In the genomic region with DNA sequence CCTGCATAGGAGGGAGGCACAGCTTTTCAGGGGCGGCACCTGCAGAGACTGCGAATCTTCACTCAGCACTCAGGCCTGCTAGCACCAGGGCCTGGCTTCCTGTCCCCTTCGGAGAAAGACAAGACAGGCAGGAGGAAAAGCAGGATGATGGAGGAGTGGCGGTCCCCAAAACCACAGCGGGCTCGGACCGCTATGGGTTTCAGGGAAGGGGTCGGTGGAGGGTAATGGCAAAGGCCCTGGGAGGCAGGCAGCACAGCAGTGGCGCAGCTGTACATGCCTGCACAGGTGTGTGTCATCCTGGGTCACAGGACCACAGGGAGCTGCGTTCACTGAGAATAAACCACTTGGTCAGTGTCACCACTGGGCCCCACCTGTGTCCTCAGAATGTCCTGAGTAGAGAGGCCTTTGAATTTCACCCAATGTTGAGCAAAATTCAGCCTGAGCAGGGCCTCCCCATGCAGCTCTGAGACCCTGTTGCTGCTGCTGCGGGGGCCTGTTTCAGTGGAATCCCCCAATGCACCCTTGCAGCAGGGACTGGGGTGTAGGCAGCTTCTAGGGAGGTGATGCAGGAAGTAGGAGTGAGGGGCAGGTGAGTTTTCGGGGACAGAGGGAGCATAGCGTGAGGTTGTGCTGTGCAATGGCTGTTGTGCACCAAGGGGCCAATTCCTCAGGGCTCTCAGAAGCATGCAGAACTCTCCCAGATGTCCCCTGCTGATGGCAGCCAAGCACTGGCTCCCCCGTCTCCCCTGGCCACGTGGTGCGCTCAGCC, we compare ENCODE assay signal across 24 cellular contexts.
DNase-seq lines count a peak whose midpoint lies in the region; ATAC-seq and TF ChIP-seq lines count a peak whose summit lies in the region.
"Had no signal": no experiment of that assay in that cellular context is flagged by ENCODE, and none has a peak within 500 bp of the region (broad histone marks: within the 10 kb centered on the region; RNA-seq: fewer than 3 reads in every experiment).

No MANE protein-coding gene starts in this region.

- intact Hi-C loops in Right ventricle myocardium inferior (cut with DNase I) (no loop called here), left ventricle myocardium superior (cut with micrococcal nuclease) (no loop called here), colonic mucosa (cut with DNase I) (no loop called here), aorta (cut with DNase I) (no loop called here)

- DNase-seq in Right ventricle myocardium inferior (ENCODE audit: missing footprints) (peak; percentile 15), left ventricle myocardium superior (no peak), colonic mucosa (peak; percentile 8), mucosa of gallbladder (ENCODE audit: low spot score) (peak; percentile 8), aorta (peak; percentile 24 to 57), islet precursor cell (no peak), nucleus accumbens (lab: John Stamatoyannopoulos, UW) (no peak)
- DNase-seq: activated gamma-delta T cell; activated naive CD8-positive, alpha-beta T cell treated with anti-CD3 and anti-CD28 coated beads for 36 hours; activated T-cell treated with anti-CD3 and anti-CD28 coated beads, Interleukin-2, amount 50 U/mL, for 24 hours; esophagus squamous epithelium; foreskin keratinocyte; natural killer cell; NCI-H1105; NCI-H1930; NCI-H2227 treated with DMSO at 0.1 percent for 48 hours; NCI-H526 treated with DMSO at 0.1 percent for 48 hours; PC-9; SHP77 treated with DMSO at 0.1 percent for 48 hours; stimulated activated naive CD4-positive, alpha-beta T cell had no signal

- H3K27ac ChIP-seq in colonic mucosa = no peak overlapping the region
- H3K27ac ChIP-seq in aorta (ENCODE audit: low read depth in 1 of 2, low read length in 2 of 2) = no peak overlapping the region
- H3K27ac ChIP-seq: cardiac muscle cell, esophagus squamous epithelium, foreskin keratinocyte, PC-9, skin epidermis, suprapubic skin had no signal

- H3K9ac ChIP-seq in colonic mucosa (ENCODE audit: low read depth in 2 of 2, low read length in 2 of 2) = no peak overlapping the region

- H3K9me3 ChIP-seq in colonic mucosa = no peaks in the 10 kb centered on the region
- H3K9me3 ChIP-seq in aorta (ENCODE audit: control insufficient read depth, low read length) = no peaks in the 10 kb centered on the region
- H3K9me3 ChIP-seq: esophagus squamous epithelium, suprapubic skin had no signal

- H3K4me1 ChIP-seq in colonic mucosa (no peaks in the 10 kb centered on the region), aorta (ENCODE audit: control insufficient read depth in 1 of 2, insufficient read depth in 2 of 2, low read length in 2 of 2) (no peaks in the 10 kb centered on the region)
- H3K4me1 ChIP-seq: esophagus squamous epithelium, foreskin keratinocyte, suprapubic skin had no signal

- no peaks in the 10 kb centered on the region for H3K36me3 ChIP-seq in colonic mucosa
- H3K36me3 ChIP-seq in aorta (ENCODE audit: control insufficient read depth in 1 of 2, insufficient read depth in 2 of 2, low read length in 1 of 2) = no peaks in the 10 kb centered on the region
- H3K36me3 ChIP-seq: cardiac muscle cell, esophagus squamous epithelium, suprapubic skin had no signal

- no peak for TF ChIP-seq CTCF in colonic mucosa (IDR thresholded peaks at IDR 0.05)

- ATAC-seq in Right ventricle myocardium inferior = no peak
- no peak for ATAC-seq in left ventricle myocardium superior
- no peak for ATAC-seq in aorta (ENCODE audit: low FRiP score)
- ATAC-seq: CD8-positive, alpha-beta T cell; foreskin keratinocyte; natural killer cell had no signal

- no peaks in the 10 kb centered on the region for H3K27me3 ChIP-seq in colonic mucosa
- H3K27me3 ChIP-seq in aorta (ENCODE audit: control insufficient read depth in 1 of 2, insufficient read depth in 2 of 2, low read length in 1 of 2) = no peaks in the 10 kb centered on the region
- H3K27me3 ChIP-seq: cardiac muscle cell, foreskin keratinocyte had no signal

- WGBS in aorta, 2 donors = 77% methylated on average over 16 of the region's 16 CpGs

- H3K4me3 ChIP-seq in colonic mucosa = no peak overlapping the region
- H3K4me3 ChIP-seq in aorta (ENCODE audit: low read length in 2 of 2) = no peak overlapping the region
- H3K4me3 ChIP-seq: cardiac muscle cell, esophagus squamous epithelium, PC-9, skin epidermis, suprapubic skin had no signal

Comparison
In these comparisons a context has a peak if more than half of its experiments do, and no peak if none do; other contexts are left out.
1. DNase-seq: peak in Right ventricle myocardium inferior (single experiment), colonic mucosa (single experiment), mucosa of gallbladder (single experiment) and aorta (2 of 2); none in left ventricle myocardium superior (single experiment), islet precursor cell (single experiment) and nucleus accumbens (0 of 56).